ENCODE assay signal across 8 cellular contexts in the genomic region with DNA sequence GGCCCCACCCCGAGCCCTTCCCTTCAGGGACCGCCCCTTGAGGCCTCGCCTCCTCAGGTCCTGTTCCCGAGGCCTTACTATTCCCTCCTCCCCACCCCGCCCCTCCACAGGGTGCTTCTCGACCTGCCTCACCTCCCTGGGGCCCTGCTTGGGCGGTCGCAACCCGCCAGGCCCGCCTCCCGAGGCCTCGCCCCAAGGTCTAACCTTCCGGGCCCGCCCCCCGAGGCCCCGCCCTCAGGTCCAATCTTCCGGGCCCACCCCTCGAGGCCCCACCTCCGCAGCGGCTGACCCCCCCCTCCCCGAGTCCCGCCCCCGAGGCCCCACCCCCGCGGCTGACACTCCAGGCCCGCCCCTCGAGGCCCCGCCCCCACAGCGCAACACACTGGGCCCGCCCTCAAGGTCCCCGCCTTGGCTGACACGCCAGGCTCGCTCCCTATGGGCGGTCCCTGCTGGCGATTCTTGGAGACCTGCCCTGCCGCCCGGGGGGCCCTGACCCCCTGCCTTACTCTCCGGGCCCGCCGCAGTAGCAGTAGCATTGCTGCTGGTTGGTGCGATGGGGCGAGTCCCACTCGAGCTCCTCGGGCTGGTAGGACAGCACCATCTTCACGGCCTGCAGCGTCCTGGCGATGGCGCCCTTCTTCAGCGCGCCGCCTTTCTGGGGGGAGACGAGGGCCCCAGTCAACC. TPM values are rescaled to one million over a fixed set of nuclear protein-coding genes. Genes with fewer than 3 reads are reported as not detected.
DNase-seq lines count a peak whose midpoint lies in the region; ATAC-seq and TF ChIP-seq lines count a peak whose summit lies in the region.

No MANE protein-coding gene starts in this region.

- peaks cover 31% of the 10 kb centered on the region for H3K36me3 Mint-ChIP-seq in nephron progenitor cell (ENCODE audit: low read depth)
- H3K36me3 Mint-ChIP-seq in stimulated activated naive CD8-positive, alpha-beta T cell treated with anti-CD3 and anti-CD28 coated beads, Interleukin-15, Interleukin-2, amounts not matched to agents 100 ng/mL and 50 ng/mL, for 24 hours (ENCODE audit: low read depth) = peaks cover 79% of the 10 kb centered on the region

- peaks cover 81% of the 10 kb centered on the region for H3K36me3 ChIP-seq in BLaER1
- peaks cover 0 to 17% (median 0%) of the 10 kb centered on the region in 3 donors for H3K36me3 ChIP-seq in Peyer's patch

- H3K27me3 Mint-ChIP-seq in nephron progenitor cell (ENCODE audit: low read depth, poor library complexity) = peaks cover 16% of the 10 kb centered on the region
- H3K27me3 Mint-ChIP-seq in stimulated activated naive CD8-positive, alpha-beta T cell treated with anti-CD3 and anti-CD28 coated beads, Interleukin-15, Interleukin-2, amounts not matched to agents 100 ng/mL and 50 ng/mL, for 24 hours = no peaks in the 10 kb centered on the region

- H3K4me1 ChIP-seq in BLaER1 (peaks cover 29% of the 10 kb centered on the region), Peyer's patch (peaks cover 0 to 10% (median 5%) of the 10 kb centered on the region in 4 donors)

- no peaks in the 10 kb centered on the region for H4K20me1 ChIP-seq in BLaER1

- no peaks in the 10 kb centered on the region for H3K9me3 Mint-ChIP-seq in nephron progenitor cell
- H3K9me3 Mint-ChIP-seq in stimulated activated naive CD8-positive, alpha-beta T cell treated with anti-CD3 and anti-CD28 coated beads, Interleukin-15, Interleukin-2, amounts not matched to agents 100 ng/mL and 50 ng/mL, for 24 hours = no peaks in the 10 kb centered on the region

- peak; percentile 30 for TF ChIP-seq POLR2A in GM19099 (IDR thresholded peaks at IDR 0.05; ENCODE audit: extremely low read depth, insufficient read length, low read depth)
- TF ChIP-seq POLR2A in Peyer's patch (IDR thresholded peaks at IDR 0.05) = peak; percentile 39 to 77

- DNase-seq in Peyer's patch (peak; percentile 99), fibroblast of the aortic adventitia (ENCODE audit: low read depth) (peak; percentile 87), nephron progenitor cell (peak; percentile 98)
- peak; percentile 94 for DNase-seq in activated T-helper 9 cell treated with anti-CD3 and anti-CD28 coated beads, Interleukin-2, amount 50 U/mL, for 16 hours (ENCODE audit: low read depth)

- peak overlapping the region; percentile 59 for H3K27ac ChIP-seq in BLaER1
- peak overlapping the region; percentile 76 to 90 (median 88) for H3K27ac ChIP-seq in Peyer's patch

- H3K9me3 ChIP-seq in BLaER1 (no peaks in the 10 kb centered on the region), Peyer's patch (no peaks in the 10 kb centered on the region)

- peak overlapping the region; percentile 64 for H3K4me3 ChIP-seq in BLaER1
- H3K4me3 ChIP-seq in Peyer's patch = peak overlapping the region; percentile 45 to 71 (median 60)
- peak overlapping the region; percentile 66 for H3K4me3 ChIP-seq in fibroblast of the aortic adventitia (ENCODE audit: low read depth, low read length)

- H3K27ac Mint-ChIP-seq in nephron progenitor cell = no peak overlapping the region
- H3K27ac Mint-ChIP-seq in stimulated activated naive CD8-positive, alpha-beta T cell treated with anti-CD3 and anti-CD28 coated beads, Interleukin-15, Interleukin-2, amounts not matched to agents 100 ng/mL and 50 ng/mL, for 24 hours = peak overlapping the region; percentile 95

- ATAC-seq in HG03432 (IDR thresholded peaks at IDR 0.05; ENCODE audit: unreplicated experiment) = peak; percentile 92

- H3K4me2 ChIP-seq in BLaER1 = peak overlapping the region; percentile 90

- H3K27me3 ChIP-seq in BLaER1 (no peaks in the 10 kb centered on the region), Peyer's patch (no peaks in the 10 kb centered on the region)

- peak overlapping the region; percentile 84 for H3K4me3 Mint-ChIP-seq in nephron progenitor cell
- peak overlapping the region; percentile 88 for H3K4me3 Mint-ChIP-seq in stimulated activated naive CD8-positive, alpha-beta T cell treated with anti-CD3 and anti-CD28 coated beads, Interleukin-15, Interleukin-2, amounts not matched to agents 100 ng/mL and 50 ng/mL, for 24 hours

- TF ChIP-seq CTCF in Peyer's patch (IDR thresholded peaks at IDR 0.05) (peak in 5 of 6 experiments; percentile 37 to 71 (median 56)), fibroblast of the aortic adventitia (IDR thresholded peaks at IDR 0.05; ENCODE audit: insufficient read depth, low read length) (peak; percentile 61), nephron progenitor cell (IDR thresholded peaks at IDR 0.05) (peak; percentile 6)

- H3K4me1 Mint-ChIP-seq in nephron progenitor cell = peaks cover 40% of the 10 kb centered on the region
- H3K4me1 Mint-ChIP-seq in stimulated activated naive CD8-positive, alpha-beta T cell treated with anti-CD3 and anti-CD28 coated beads, Interleukin-15, Interleukin-2, amounts not matched to agents 100 ng/mL and 50 ng/mL, for 24 hours (ENCODE audit: low read depth) = peaks cover 49% of the 10 kb centered on the region

- H3K9ac ChIP-seq in BLaER1 = peak overlapping the region; percentile 66

RNA-seq across cellular contexts. Expression of gene PHF19, which starts 8.2 kb away (rescaled TPM):
- total RNA-seq in Peyer's patch (10 to 100 TPM in 3 of 4 donors, 1 to 10 TPM in 1; 7.2 to 76.7 (median 20.6) TPM), fibroblast of the aortic adventitia (ENCODE audit: low replicate concordance) (10.2 and 55.7 TPM in 2 replicates)

RNA-seq across cellular contexts. Expression of gene PSMD5, which starts 26.1 kb away (rescaled TPM):
- total RNA-seq in Peyer's patch = 10 to 100 TPM; 23.8 to 46.2 (median 30.9) TPM
- 16.6 and 49.4 TPM in 2 replicates for total RNA-seq in fibroblast of the aortic adventitia (ENCODE audit: low replicate concordance)

RNA-seq across cellular contexts. Expression of gene TRAF1, which starts 57.8 kb away (rescaled TPM):
- 10 to 100 TPM in 1 of 4 donors, 1 to 10 TPM in 3; 3.3 to 14.0 (median 8.8) TPM for total RNA-seq in Peyer's patch
- 1.8 and 8.5 TPM in 2 replicates for total RNA-seq in fibroblast of the aortic adventitia (ENCODE audit: low replicate concordance)

Comparison
In these comparisons a context has a peak if more than half of its experiments do, and no peak if none do; other contexts are left out.
1. Peak in every context shown above with its lines: DNase-seq, ATAC-seq, H3K4me3 ChIP-seq and H3K27ac ChIP-seq.
2. CTCF ChIP-seq: peak in every context shown above with its lines; median percentile 61 in fibroblast of the aortic adventitia; 56 in Peyer's patch; 6 in nephron progenitor cell.